Comparison of ENCODE assay signal across 1 cellular context in genomic region chrX:97628807-97629596, GRCh38.
TF ChIP-seq lines count a peak whose summit lies in the region.

No MANE protein-coding gene starts in this region.

TF ChIP-seq in HepG2, 621 proteins besides CTCF, POLR2A, EP300 and RAD21 (continued from another document):
- no peak for TF ChIP-seq ZBTB40 (IDR thresholded peaks at IDR 0.05)
- TF ChIP-seq ZBTB40 (CRISPR knock-in tag; IDR thresholded peaks at IDR 0.05), result no peak
- TF ChIP-seq ZNF7 (CRISPR knock-in tag; IDR thresholded peaks at IDR 0.05), result peak; percentile 99
- TF ChIP-seq MBD4 (IDR thresholded peaks at IDR 0.05; ENCODE audit: borderline replicate concordance, low read length), result no peak
- TF ChIP-seq AGO1 (IDR thresholded peaks at IDR 0.05; ENCODE audit: low read depth, low read length, poor library complexity, severe bottlenecking), result no peak
- peak; percentile 70 for TF ChIP-seq ZNF3 (CRISPR knock-in tag; IDR thresholded peaks at IDR 0.05)
- TF ChIP-seq PAX8 (CRISPR knock-in tag; IDR thresholded peaks at IDR 0.05; ENCODE audit: borderline replicate concordance), result no peak
- no peak for TF ChIP-seq ZNF354B (CRISPR knock-in tag; IDR thresholded peaks at IDR 0.05)
- TF ChIP-seq HNF4A (CRISPR knock-in tag; IDR thresholded peaks at IDR 0.05), result peak; percentile 55
